1 cellular context compared by ENCODE assay signal in genomic region chr6:26217714-26218075, GRCh38.
A peak's percentile ranks its signal among the peaks of the same experiment; 100 is the strongest.
TF ChIP-seq lines count a peak whose summit lies in the region.

No MANE protein-coding gene starts in this region.

TF ChIP-seq in K562, 482 proteins besides CTCF, POLR2A, EP300 and RAD21 (continued from another document and continues in another):
- TF ChIP-seq, protein P1, sequence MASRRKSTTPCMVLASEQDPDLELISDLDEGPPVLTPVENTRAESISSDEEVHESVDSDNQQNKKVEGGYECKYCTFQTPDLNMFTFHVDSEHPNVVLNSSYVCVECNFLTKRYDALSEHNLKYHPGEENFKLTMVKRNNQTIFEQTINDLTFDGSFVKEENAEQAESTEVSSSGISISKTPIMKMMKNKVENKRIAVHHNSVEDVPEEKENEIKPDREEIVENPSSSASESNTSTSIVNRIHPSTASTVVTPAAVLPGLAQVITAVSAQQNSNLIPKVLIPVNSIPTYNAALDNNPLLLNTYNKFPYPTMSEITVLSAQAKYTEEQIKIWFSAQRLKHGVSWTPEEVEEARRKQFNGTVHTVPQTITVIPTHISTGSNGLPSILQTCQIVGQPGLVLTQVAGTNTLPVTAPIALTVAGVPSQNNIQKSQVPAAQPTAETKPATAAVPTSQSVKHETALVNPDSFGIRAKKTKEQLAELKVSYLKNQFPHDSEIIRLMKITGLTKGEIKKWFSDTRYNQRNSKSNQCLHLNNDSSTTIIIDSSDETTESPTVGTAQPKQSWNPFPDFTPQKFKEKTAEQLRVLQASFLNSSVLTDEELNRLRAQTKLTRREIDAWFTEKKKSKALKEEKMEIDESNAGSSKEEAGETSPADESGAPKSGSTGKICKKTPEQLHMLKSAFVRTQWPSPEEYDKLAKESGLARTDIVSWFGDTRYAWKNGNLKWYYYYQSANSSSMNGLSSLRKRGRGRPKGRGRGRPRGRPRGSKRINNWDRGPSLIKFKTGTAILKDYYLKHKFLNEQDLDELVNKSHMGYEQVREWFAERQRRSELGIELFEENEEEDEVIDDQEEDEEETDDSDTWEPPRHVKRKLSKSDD (conservative IDR thresholded peaks at IDR 0.05; ENCODE audit: low read length), result no peak
- no peak for TF ChIP-seq ZNF175 (CRISPR knock-in tag; IDR thresholded peaks at IDR 0.05; ENCODE audit: low read depth)
- TF ChIP-seq ZZZ3 (IDR thresholded peaks at IDR 0.05), result no peak
- TF ChIP-seq NR1H2 (CRISPR knock-in tag; IDR thresholded peaks at IDR 0.05), result no peak
- peak; percentile 77 for TF ChIP-seq HBP1 (CRISPR knock-in tag; IDR thresholded peaks at IDR 0.05)
- no peak for TF ChIP-seq FOXM1 (IDR thresholded peaks at IDR 0.05; ENCODE audit: low read depth)
- TF ChIP-seq FOXM1 (CRISPR knock-in tag; IDR thresholded peaks at IDR 0.05; ENCODE audit: low read depth), result no peak; the same call in 1 of the 2 replicates
- TF ChIP-seq, protein P2, sequence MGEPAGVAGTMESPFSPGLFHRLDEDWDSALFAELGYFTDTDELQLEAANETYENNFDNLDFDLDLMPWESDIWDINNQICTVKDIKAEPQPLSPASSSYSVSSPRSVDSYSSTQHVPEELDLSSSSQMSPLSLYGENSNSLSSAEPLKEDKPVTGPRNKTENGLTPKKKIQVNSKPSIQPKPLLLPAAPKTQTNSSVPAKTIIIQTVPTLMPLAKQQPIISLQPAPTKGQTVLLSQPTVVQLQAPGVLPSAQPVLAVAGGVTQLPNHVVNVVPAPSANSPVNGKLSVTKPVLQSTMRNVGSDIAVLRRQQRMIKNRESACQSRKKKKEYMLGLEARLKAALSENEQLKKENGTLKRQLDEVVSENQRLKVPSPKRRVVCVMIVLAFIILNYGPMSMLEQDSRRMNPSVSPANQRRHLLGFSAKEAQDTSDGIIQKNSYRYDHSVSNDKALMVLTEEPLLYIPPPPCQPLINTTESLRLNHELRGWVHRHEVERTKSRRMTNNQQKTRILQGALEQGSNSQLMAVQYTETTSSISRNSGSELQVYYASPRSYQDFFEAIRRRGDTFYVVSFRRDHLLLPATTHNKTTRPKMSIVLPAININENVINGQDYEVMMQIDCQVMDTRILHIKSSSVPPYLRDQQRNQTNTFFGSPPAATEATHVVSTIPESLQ (CRISPR knock-in tag; IDR thresholded peaks at IDR 0.05), result no peak
- TF ChIP-seq DDX20 (tag; IDR thresholded peaks at IDR 0.05; ENCODE audit: low read depth), result no peak
- no peak for TF ChIP-seq ASH1L (IDR thresholded peaks at IDR 0.05; ENCODE audit: borderline replicate concordance, low read depth, partially characterized antibody)
- no peak for TF ChIP-seq KDM5B (IDR thresholded peaks at IDR 0.05; ENCODE audit: insufficient replicate concordance, low read depth, low read length)
- TF ChIP-seq ZNF274 (IDR thresholded peaks at IDR 0.05; ENCODE audit: borderline replicate concordance, low read depth, low read length), result no peak
- TF ChIP-seq ZNF384 (IDR thresholded peaks at IDR 0.05; ENCODE audit: low read depth, low read length), result no peak
- no peak for TF ChIP-seq ZNF408 (CRISPR knock-in tag; IDR thresholded peaks at IDR 0.05; ENCODE audit: low read depth)
- TF ChIP-seq HMGXB4 (CRISPR knock-in tag; IDR thresholded peaks at IDR 0.05), result no peak
- no peak for TF ChIP-seq TBP (optimal IDR thresholded peaks at IDR 0.05; ENCODE audit: low read depth, low read length)
- TF ChIP-seq, protein P3, sequence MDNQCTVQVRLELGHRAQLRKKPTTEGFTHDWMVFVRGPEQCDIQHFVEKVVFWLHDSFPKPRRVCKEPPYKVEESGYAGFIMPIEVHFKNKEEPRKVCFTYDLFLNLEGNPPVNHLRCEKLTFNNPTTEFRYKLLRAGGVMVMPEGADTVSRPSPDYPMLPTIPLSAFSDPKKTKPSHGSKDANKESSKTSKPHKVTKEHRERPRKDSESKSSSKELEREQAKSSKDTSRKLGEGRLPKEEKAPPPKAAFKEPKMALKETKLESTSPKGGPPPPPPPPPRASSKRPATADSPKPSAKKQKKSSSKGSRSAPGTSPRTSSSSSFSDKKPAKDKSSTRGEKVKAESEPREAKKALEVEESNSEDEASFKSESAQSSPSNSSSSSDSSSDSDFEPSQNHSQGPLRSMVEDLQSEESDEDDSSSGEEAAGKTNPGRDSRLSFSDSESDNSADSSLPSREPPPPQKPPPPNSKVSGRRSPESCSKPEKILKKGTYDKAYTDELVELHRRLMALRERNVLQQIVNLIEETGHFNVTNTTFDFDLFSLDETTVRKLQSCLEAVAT (IDR thresholded peaks at IDR 0.05), result 0 out of 4 replicates have a peak, but pooled peaks of 1 of the 2 experiments have one; percentile 18
- TF ChIP-seq ILF3 (IDR thresholded peaks at IDR 0.05; ENCODE audit: borderline replicate concordance), result 0 out of 2 replicates have a peak, but pooled peaks have one; percentile 3
- TF ChIP-seq RHOXF2B (CRISPR knock-in tag; conservative IDR thresholded peaks at IDR 0.05), result no peak
- TF ChIP-seq ZNF586 (CRISPR knock-in tag; conservative IDR thresholded peaks at IDR 0.05), result peak; percentile 36; the same call in 1 of the 2 replicates
- TF ChIP-seq, protein P4, sequence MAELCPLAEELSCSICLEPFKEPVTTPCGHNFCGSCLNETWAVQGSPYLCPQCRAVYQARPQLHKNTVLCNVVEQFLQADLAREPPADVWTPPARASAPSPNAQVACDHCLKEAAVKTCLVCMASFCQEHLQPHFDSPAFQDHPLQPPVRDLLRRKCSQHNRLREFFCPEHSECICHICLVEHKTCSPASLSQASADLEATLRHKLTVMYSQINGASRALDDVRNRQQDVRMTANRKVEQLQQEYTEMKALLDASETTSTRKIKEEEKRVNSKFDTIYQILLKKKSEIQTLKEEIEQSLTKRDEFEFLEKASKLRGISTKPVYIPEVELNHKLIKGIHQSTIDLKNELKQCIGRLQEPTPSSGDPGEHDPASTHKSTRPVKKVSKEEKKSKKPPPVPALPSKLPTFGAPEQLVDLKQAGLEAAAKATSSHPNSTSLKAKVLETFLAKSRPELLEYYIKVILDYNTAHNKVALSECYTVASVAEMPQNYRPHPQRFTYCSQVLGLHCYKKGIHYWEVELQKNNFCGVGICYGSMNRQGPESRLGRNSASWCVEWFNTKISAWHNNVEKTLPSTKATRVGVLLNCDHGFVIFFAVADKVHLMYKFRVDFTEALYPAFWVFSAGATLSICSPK (IDR thresholded peaks at IDR 0.05; ENCODE audit: borderline replicate concordance), result 0 out of 2 replicates have a peak, but pooled peaks have one; percentile 68
- TF ChIP-seq ZNF280A (IDR thresholded peaks at IDR 0.05; ENCODE audit: low read depth, partially characterized antibody), result no peak
- no peak for TF ChIP-seq NCOA4 (IDR thresholded peaks at IDR 0.05; ENCODE audit: partially characterized antibody)
- TF ChIP-seq CHCHD3 (CRISPR knock-in tag; IDR thresholded peaks at IDR 0.05), result peak; percentile 91
- TF ChIP-seq FOXO4 (CRISPR knock-in tag; IDR thresholded peaks at IDR 0.05), result no peak
- no peak for TF ChIP-seq ZNF79 (CRISPR knock-in tag; IDR thresholded peaks at IDR 0.05; ENCODE audit: low read depth)
- TF ChIP-seq ZNF232 (CRISPR knock-in tag; IDR thresholded peaks at IDR 0.05), result no peak
- no peak for TF ChIP-seq MCM7 (IDR thresholded peaks at IDR 0.05)
- TF ChIP-seq RFX5 (IDR thresholded peaks at IDR 0.05; ENCODE audit: low read depth, low read length), result no peak
- TF ChIP-seq FOXJ2 (tag; IDR thresholded peaks at IDR 0.05), result no peak
- TF ChIP-seq, protein P5, sequence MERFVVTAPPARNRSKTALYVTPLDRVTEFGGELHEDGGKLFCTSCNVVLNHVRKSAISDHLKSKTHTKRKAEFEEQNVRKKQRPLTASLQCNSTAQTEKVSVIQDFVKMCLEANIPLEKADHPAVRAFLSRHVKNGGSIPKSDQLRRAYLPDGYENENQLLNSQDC (CRISPR knock-in tag; IDR thresholded peaks at IDR 0.05), result peak; percentile 64
- TF ChIP-seq HLTF (IDR thresholded peaks at IDR 0.05), result no peak
- TF ChIP-seq, protein P6, sequence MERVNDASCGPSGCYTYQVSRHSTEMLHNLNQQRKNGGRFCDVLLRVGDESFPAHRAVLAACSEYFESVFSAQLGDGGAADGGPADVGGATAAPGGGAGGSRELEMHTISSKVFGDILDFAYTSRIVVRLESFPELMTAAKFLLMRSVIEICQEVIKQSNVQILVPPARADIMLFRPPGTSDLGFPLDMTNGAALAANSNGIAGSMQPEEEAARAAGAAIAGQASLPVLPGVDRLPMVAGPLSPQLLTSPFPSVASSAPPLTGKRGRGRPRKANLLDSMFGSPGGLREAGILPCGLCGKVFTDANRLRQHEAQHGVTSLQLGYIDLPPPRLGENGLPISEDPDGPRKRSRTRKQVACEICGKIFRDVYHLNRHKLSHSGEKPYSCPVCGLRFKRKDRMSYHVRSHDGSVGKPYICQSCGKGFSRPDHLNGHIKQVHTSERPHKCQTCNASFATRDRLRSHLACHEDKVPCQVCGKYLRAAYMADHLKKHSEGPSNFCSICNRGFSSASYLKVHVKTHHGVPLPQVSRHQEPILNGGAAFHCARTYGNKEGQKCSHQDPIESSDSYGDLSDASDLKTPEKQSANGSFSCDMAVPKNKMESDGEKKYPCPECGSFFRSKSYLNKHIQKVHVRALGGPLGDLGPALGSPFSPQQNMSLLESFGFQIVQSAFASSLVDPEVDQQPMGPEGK (CRISPR knock-in tag; IDR thresholded peaks at IDR 0.05; ENCODE audit: borderline replicate concordance), result 0 out of 2 replicates have a peak, but pooled peaks have one; percentile 46
- TF ChIP-seq CHD1 (IDR thresholded peaks at IDR 0.05; ENCODE audit: low read length), result no peak
- TF ChIP-seq FOSL1 (tag; conservative IDR thresholded peaks at IDR 0.05), result no peak
- no peak for TF ChIP-seq ZFP30 (CRISPR knock-in tag; IDR thresholded peaks at IDR 0.05; ENCODE audit: borderline replicate concordance)
- peak; percentile 15 for TF ChIP-seq TAF1 (IDR thresholded peaks at IDR 0.05; ENCODE audit: control insufficient read depth, extremely low read depth, insufficient read depth, low read length, severe bottlenecking)
- no peak for TF ChIP-seq HDAC1 (IDR thresholded peaks at IDR 0.05)
- peak; percentile 65; the same call in 1 of the 2 replicates for TF ChIP-seq GABPB1 (CRISPR knock-in tag; IDR thresholded peaks at IDR 0.05)
- no peak for TF ChIP-seq ZNF444 (CRISPR knock-in tag; IDR thresholded peaks at IDR 0.05)
- TF ChIP-seq ZNF707 (CRISPR knock-in tag; conservative IDR thresholded peaks at IDR 0.05), result no peak
- TF ChIP-seq ZNF445 (CRISPR knock-in tag; IDR thresholded peaks at IDR 0.05; ENCODE audit: low read depth), result no peak
- TF ChIP-seq, protein P7, sequence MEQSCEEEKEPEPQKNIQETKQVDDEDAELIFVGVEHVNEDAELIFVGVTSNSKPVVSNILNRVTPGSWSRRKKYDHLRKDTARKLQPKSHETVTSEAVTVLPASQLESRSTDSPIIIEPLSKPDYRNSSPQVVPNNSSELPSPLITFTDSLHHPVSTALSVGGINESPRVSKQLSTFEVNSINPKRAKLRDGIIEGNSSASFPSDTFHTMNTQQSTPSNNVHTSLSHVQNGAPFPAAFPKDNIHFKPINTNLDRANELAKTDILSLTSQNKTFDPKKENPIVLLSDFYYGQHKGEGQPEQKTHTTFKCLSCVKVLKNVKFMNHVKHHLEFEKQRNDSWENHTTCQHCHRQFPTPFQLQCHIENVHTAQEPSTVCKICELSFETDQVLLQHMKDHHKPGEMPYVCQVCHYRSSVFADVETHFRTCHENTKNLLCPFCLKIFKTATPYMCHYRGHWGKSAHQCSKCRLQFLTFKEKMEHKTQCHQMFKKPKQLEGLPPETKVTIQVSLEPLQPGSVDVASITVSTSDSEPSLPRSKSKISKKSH (CRISPR knock-in tag; IDR thresholded peaks at IDR 0.05), result no peak
